Comparison of ENCODE assay signal across 11 cellular contexts in genomic region chr7:131067220-131067619, GRCh38.
DNase-seq lines count a peak whose midpoint lies in the region; ATAC-seq, FAIRE-seq and TF ChIP-seq lines count a peak whose summit lies in the region.
"Had no signal": no experiment of that assay in that cellular context is flagged by ENCODE, and none has a peak within 500 bp of the region (broad histone marks: within the 10 kb centered on the region; RNA-seq: fewer than 3 reads in every experiment).

No MANE protein-coding gene starts in this region.

- H3K4me3 ChIP-seq in SK-N-MC (no peak overlapping the region), gastroesophageal sphincter (no peak overlapping the region), prostate gland (no peak overlapping the region)
- H3K4me3 ChIP-seq: esophagus squamous epithelium had no signal

- peak overlapping the region; percentile 82 for H3K27ac ChIP-seq in SK-N-MC
- peak overlapping the region in 3 of 4 donors; percentile 39 to 49 (median 45) for H3K27ac ChIP-seq in gastroesophageal sphincter
- peak overlapping the region; percentile 39 to 40 for H3K27ac ChIP-seq in prostate gland
- H3K27ac ChIP-seq: KMS-11 had no signal

- H3K27me3 ChIP-seq in gastroesophageal sphincter, result no peaks in the 10 kb centered on the region
- no peaks in the 10 kb centered on the region for H3K27me3 ChIP-seq in prostate gland (replicated peaks; ENCODE audit: insufficient read depth)
- H3K27me3 ChIP-seq: esophagus squamous epithelium had no signal

- TF ChIP-seq EP300 in gastroesophageal sphincter (IDR thresholded peaks at IDR 0.05), result no peak

- intact Hi-C loops in prostate gland (cut with DNase I), result loop anchor here (5.0 kb wide), 1 partner anchor 40 kb away; no protein-coding TSS in a partner anchor

- WGBS in gastroesophageal sphincter (ENCODE audit: low coverage in 1 of 2), 2 donors, result 50 to 86% methylated on average over 1 to 2 of the region's 5 CpGs
- 53% methylated on average over 5 of the region's 5 CpGs for WGBS in prostate gland

- TF ChIP-seq POLR2A in GM12891 (IDR thresholded peaks at IDR 0.05; ENCODE audit: low read depth, low read length) (no peak), gastroesophageal sphincter (IDR thresholded peaks at IDR 0.05) (no peak), prostate gland (IDR thresholded peaks at IDR 0.05) (no peak)

- no peak for FAIRE-seq in GM12891 (lab: Jason Lieb, UNC)

- no peak for ATAC-seq in gastroesophageal sphincter

- H3K36me3 ChIP-seq in SK-N-MC (ENCODE audit: insufficient read depth, low read length) (no peaks in the 10 kb centered on the region), gastroesophageal sphincter (no peaks in the 10 kb centered on the region), prostate gland (no peaks in the 10 kb centered on the region)
- H3K36me3 ChIP-seq: esophagus squamous epithelium had no signal

- no peak for TF ChIP-seq CTCF in gastroesophageal sphincter (IDR thresholded peaks at IDR 0.05)
- no peak for TF ChIP-seq CTCF in prostate gland (IDR thresholded peaks at IDR 0.05)

- H3K4me1 ChIP-seq in gastroesophageal sphincter (peaks cover 7 to 74% (median 22%) of the 10 kb centered on the region in 3 donors), prostate gland (replicated peaks) (no peaks in the 10 kb centered on the region)

- DNase-seq in GM12891 (ENCODE audit: insufficient read length, low spot score) (no peak), SK-N-MC (ENCODE audit: low read depth, low spot score) (no peak), prostate gland (ENCODE audit: low spot score) (no peak), HuH-7.5 (ENCODE audit: low spot score) (no peak), DMS 273 (lab: John Stamatoyannopoulos, UW; ENCODE audit: unreplicated experiment) (no peak)
- no peak for DNase-seq in activated CD8-positive, alpha-beta memory T cell treated with anti-CD3 and anti-CD28 coated beads for 24 hours
- DNase-seq: activated CD8-positive, alpha-beta memory T cell treated with anti-CD3 and anti-CD28 coated beads, Interleukin-2, amount 50 U/mL, for 48 hours; esophagus squamous epithelium; stimulated activated naive CD4-positive, alpha-beta T cell treated with Interleukin-2 at 50 U/mL for 16 hours had no signal

- no peak overlapping the region for H3K9ac ChIP-seq in SK-N-MC (ENCODE audit: insufficient read length)
- H3K9ac ChIP-seq: KMS-11 had no signal

- H3K9me3 ChIP-seq in SK-N-MC (ENCODE audit: low read depth, low read length) (no peaks in the 10 kb centered on the region), gastroesophageal sphincter (no peaks in the 10 kb centered on the region), prostate gland (no peaks in the 10 kb centered on the region)
- H3K9me3 ChIP-seq: esophagus squamous epithelium had no signal

TF ChIP-seq in GM12891, 5 proteins besides CTCF, POLR2A, EP300 and RAD21:
- TF ChIP-seq PAX5 (IDR thresholded peaks at IDR 0.05; ENCODE audit: insufficient read depth, low read length, severe bottlenecking), result no peak
- TF ChIP-seq POLR2AphosphoS5 (IDR thresholded peaks at IDR 0.05; ENCODE audit: low read depth, low read length), result peak; percentile 52; the same call in 1 of the 2 replicates
